8 cellular contexts compared by ENCODE assay signal in the genomic region with DNA sequence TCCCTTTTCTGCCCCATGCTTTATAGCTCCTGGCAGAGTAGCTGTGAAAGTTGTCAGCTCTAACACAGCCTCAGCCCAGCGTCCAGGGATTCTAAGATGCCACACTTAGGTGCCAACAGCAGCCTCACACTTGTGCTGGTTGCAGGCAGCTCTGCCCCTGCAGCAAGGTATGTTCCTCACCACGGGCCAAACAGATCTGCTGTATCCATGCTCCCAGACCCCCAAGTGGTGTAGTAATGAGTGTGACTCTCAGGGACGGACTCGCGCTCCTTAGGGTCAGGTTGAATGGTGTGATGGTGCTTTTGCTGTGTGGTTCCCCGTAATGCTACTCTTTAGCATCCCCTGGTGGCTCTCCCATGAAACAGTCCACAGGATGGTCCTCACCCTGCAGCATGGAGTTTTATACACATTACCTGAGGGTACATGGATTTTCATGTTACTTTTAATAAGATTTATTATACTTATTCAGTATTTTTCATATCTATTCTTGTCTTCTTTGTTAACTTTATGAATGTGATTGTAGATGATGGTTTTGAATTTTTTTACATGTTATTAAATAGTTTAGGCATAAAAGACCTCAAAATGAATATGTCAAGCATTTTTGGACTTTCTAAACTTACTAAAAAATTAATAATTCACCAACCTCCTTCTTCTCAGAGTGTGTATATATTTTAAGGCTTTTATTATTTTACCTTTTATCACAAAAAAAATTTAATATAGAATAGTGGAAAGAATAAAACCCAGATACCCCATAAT.
A peak's percentile ranks its signal among the peaks of the same experiment; 100 is the strongest.
DNase-seq lines count a peak whose midpoint lies in the region; ATAC-seq and TF ChIP-seq lines count a peak whose summit lies in the region.

No MANE protein-coding gene starts in this region.

- no peaks in the 10 kb centered on the region for H3K9me3 ChIP-seq in CD4-positive, alpha-beta T cell (ENCODE audit: control insufficient read depth, low read length)
- H3K9me3 ChIP-seq in osteoblast (ENCODE audit: low read depth, low read length), result no peaks in the 10 kb centered on the region

- TF ChIP-seq CTCF in CD4-positive, alpha-beta T cell (IDR thresholded peaks at IDR 0.05), result peak; percentile 71
- TF ChIP-seq CTCF in foreskin keratinocyte (conservative IDR thresholded peaks at IDR 0.05) (peak; percentile 83), osteoblast (IDR thresholded peaks at IDR 0.05; ENCODE audit: extremely low read depth, low read depth, low read length) (peak; percentile 97)

- H3K4me1 Mint-ChIP-seq in CD4-positive, alpha-beta T cell (ENCODE audit: low read depth), result no peaks in the 10 kb centered on the region

- H3K9me3 Mint-ChIP-seq in CD4-positive, alpha-beta T cell, result no peaks in the 10 kb centered on the region

- H3K4me2 ChIP-seq in osteoblast (ENCODE audit: insufficient read depth, low read length), result no peak overlapping the region

- H3K4me1 ChIP-seq in foreskin keratinocyte (no peaks in the 10 kb centered on the region), osteoblast (ENCODE audit: insufficient read depth, low read length) (no peaks in the 10 kb centered on the region)

- H3K79me2 ChIP-seq in osteoblast (ENCODE audit: insufficient read depth, low read length), result no peaks in the 10 kb centered on the region

- no peaks in the 10 kb centered on the region for H3K36me3 Mint-ChIP-seq in CD4-positive, alpha-beta T cell (ENCODE audit: low read depth)

- H3K4me3 Mint-ChIP-seq in CD4-positive, alpha-beta T cell, result no peak overlapping the region

- no peak overlapping the region for H3K4me3 ChIP-seq in osteoblast (ENCODE audit: insufficient read depth, low read length)

- no peaks in the 10 kb centered on the region for H4K20me1 ChIP-seq in osteoblast (ENCODE audit: insufficient read depth, low read length)

- DNase-seq in CD4-positive, alpha-beta T cell, result peak in 6 of 10 experiments; percentile 4 to 15 (median 10)
- DNase-seq in NCI-H69 (lab: John Stamatoyannopoulos, UW) (peak; percentile 49), foreskin keratinocyte (peak; percentile 17 to 38), osteoblast (ENCODE audit: insufficient read length, low spot score, missing footprints) (peak; percentile 85)
- DNase-seq in activated T-cell treated with anti-CD3 and anti-CD28 coated beads, Interleukin-2, amount 50 U/mL, for 1 hour, result peak; percentile 18

- peak overlapping the region; percentile 63 for H2AFZ ChIP-seq in osteoblast (ENCODE audit: low read length)

- no peaks in the 10 kb centered on the region for H3K36me3 ChIP-seq in osteoblast (ENCODE audit: insufficient read depth, low read length)

- intact Hi-C loops in CD4-positive, alpha-beta T cell (cut with DNase I, micrococcal nuclease), result loop anchor here (2.0 to 5.0 kb wide), 4 partner anchors 281 to 1041 kb away; no protein-coding TSS in a partner anchor

- H3K27ac Mint-ChIP-seq in CD4-positive, alpha-beta T cell, result no peak overlapping the region

- H3K27me3 ChIP-seq in CD4-positive, alpha-beta T cell (ENCODE audit: control insufficient read depth, insufficient read depth, low read length), result no peaks in the 10 kb centered on the region
- no peaks in the 10 kb centered on the region for H3K27me3 ChIP-seq in foreskin keratinocyte
- H3K27me3 ChIP-seq in osteoblast (ENCODE audit: insufficient read depth, low read length), result peaks cover 18% of the 10 kb centered on the region

- peaks cover 22% of the 10 kb centered on the region for H3K27me3 Mint-ChIP-seq in CD4-positive, alpha-beta T cell

- H3K27ac ChIP-seq in CD4-positive, alpha-beta T cell (ENCODE audit: low read depth, low read length), result no peak overlapping the region
- H3K27ac ChIP-seq in foreskin keratinocyte, result no peak overlapping the region
- H3K27ac ChIP-seq in osteoblast (ENCODE audit: low read depth, low read length), result no peak overlapping the region

- POLR2A ChIA-PET in CD4-positive, alpha-beta T cell (lab: Charles Lee), result no interaction called here

- CTCF ChIA-PET in CD4-positive, alpha-beta T cell (lab: Charles Lee), result no interaction called here

- ATAC-seq in CD4-positive, alpha-beta T cell (ENCODE audit: poor library complexity), result peak; percentile 79
- ATAC-seq in GM18858 (IDR thresholded peaks at IDR 0.05; ENCODE audit: unreplicated experiment) (peak; percentile 78), HG03159 (IDR thresholded peaks at IDR 0.05; ENCODE audit: unreplicated experiment) (peak; percentile 95), foreskin keratinocyte (peak; percentile 95), GM19395 (IDR thresholded peaks at IDR 0.05; ENCODE audit: unreplicated experiment) (no peak)

Comparison
In these comparisons a context has a peak if more than half of its experiments do, and no peak if none do; other contexts are left out.
1. DNase-seq: peak in every context shown above with its lines; median percentile 85 in osteoblast; 49 in NCI-H69; 28 in foreskin keratinocyte; 18 in activated T-cell treated with anti-CD3 and anti-CD28 coated beads, Interleukin-2, amount 50 U/mL, for 1 hour; 10 in CD4-positive, alpha-beta T cell.